In the genomic region with DNA sequence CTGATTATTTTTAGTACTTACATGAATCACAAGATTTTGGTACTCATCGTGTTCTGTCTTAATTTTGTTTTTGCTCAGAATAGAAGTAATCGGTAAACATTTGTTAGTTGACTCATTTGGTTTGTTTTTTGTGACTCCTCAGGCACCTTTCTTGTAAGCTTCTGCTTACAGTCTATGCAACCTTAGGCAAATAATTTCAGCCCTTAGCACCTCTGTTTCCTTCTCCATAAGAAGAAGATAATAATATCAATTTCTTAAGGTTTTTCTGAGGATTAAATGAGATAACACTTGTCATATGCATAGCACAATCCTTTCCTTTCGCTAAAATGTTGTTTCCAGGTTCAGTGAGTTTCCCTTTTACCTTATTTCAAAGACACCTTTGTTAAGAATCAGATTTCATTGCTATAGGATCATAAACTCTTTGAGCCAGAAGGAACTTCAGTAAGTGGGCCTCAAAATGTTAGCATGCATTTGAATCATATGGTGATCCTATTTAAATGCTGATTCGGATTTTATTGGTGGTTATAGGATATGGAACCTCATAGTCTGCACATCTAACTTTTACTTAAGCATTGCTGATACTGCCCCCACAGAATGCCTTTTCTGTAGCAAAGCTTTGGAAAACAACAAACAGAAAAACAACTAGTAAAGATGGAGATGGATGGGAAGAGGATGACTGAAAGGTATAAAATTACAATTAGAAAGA, we compare ENCODE assay signal across 16 cellular contexts.
"Had no signal": no experiment of that assay in that cellular context is flagged by ENCODE, and none has a peak within 500 bp of the region (broad histone marks: within the 10 kb centered on the region; RNA-seq: fewer than 3 reads in every experiment).

No MANE protein-coding gene starts in this region.

- H3K4me3 Mint-ChIP-seq: activated CD4-positive, alpha-beta T cell treated with anti-CD3 and anti-CD28 coated beads, Interleukin-2, amount 10 ng/mL, durations not matched to agents 7 days and 5 days; activated T-cell treated with anti-CD3 and anti-CD28 coated beads, Interleukin-2, amount 50 U/mL, for 72 hours; effector memory CD8-positive, alpha-beta T cell; T-helper 2 cell treated with Interferon-gamma antibody and Interleukin-4, amounts not matched to agents 5 μg/mL and 100 μg/mL, for 36 hours had no signal

- H3K27me3 Mint-ChIP-seq: activated CD4-positive, alpha-beta T cell treated with anti-CD3 and anti-CD28 coated beads, Interleukin-2, amount 10 ng/mL, durations not matched to agents 7 days and 5 days; effector memory CD8-positive, alpha-beta T cell had no signal

- H3K36me3 ChIP-seq: gastrocnemius medialis, heart right ventricle, pancreas had no signal

- H3K4me1 ChIP-seq: body of pancreas, gastrocnemius medialis, heart right ventricle, pancreas had no signal

- H3K4me3 ChIP-seq: body of pancreas, gastrocnemius medialis, heart right ventricle, pancreas had no signal

- H3K9me3 Mint-ChIP-seq: activated CD4-positive, alpha-beta T cell treated with anti-CD3 and anti-CD28 coated beads, Interleukin-2, amount 10 ng/mL, durations not matched to agents 7 days and 5 days; activated naive CD4-positive, alpha-beta T cell treated with anti-CD3 and anti-CD28 coated beads, Interleukin-2, amount 50 U/mL, for 72 hours; activated T-cell treated with anti-CD3 and anti-CD28 coated beads, Interleukin-2, amount 50 U/mL, for 72 hours; effector memory CD8-positive, alpha-beta T cell; T-helper 2 cell treated with Interferon-gamma antibody and Interleukin-4, amounts not matched to agents 5 μg/mL and 100 μg/mL, for 36 hours had no signal

- H3K27ac Mint-ChIP-seq: activated CD4-positive, alpha-beta T cell treated with anti-CD3 and anti-CD28 coated beads, Interleukin-2, amount 10 ng/mL, durations not matched to agents 7 days and 5 days; activated naive CD4-positive, alpha-beta T cell treated with anti-CD3 and anti-CD28 coated beads, Interleukin-2, amount 50 U/mL, for 72 hours; activated T-cell treated with anti-CD3 and anti-CD28 coated beads, Interleukin-2, amount 50 U/mL, for 72 hours; effector memory CD8-positive, alpha-beta T cell; T-helper 2 cell treated with Interferon-gamma antibody and Interleukin-4, amounts not matched to agents 5 μg/mL and 100 μg/mL, for 36 hours had no signal

- H3K27me3 ChIP-seq: body of pancreas, gastrocnemius medialis, heart right ventricle, pancreas had no signal

- ATAC-seq: activated naive CD4-positive, alpha-beta T cell treated with anti-CD3 and anti-CD28 coated beads, Interleukin-2, amount 50 U/mL, for 72 hours; activated T-cell treated with anti-CD3 and anti-CD28 coated beads, Interleukin-2, amount 50 U/mL, for 72 hours; body of pancreas; effector memory CD8-positive, alpha-beta T cell; gastrocnemius medialis; heart right ventricle; left cardiac atrium; pancreas had no signal

- H3K36me3 Mint-ChIP-seq: activated naive CD4-positive, alpha-beta T cell treated with anti-CD3 and anti-CD28 coated beads, Interleukin-2, amount 50 U/mL, for 72 hours had no signal

- H3K9me3 ChIP-seq: body of pancreas, gastrocnemius medialis, heart right ventricle, pancreas had no signal

- H3K4me1 Mint-ChIP-seq: activated CD4-positive, alpha-beta T cell treated with anti-CD3 and anti-CD28 coated beads, Interleukin-2, amount 10 ng/mL, durations not matched to agents 7 days and 5 days had no signal

- DNase-seq: activated CD4-positive, alpha-beta T cell treated with anti-CD3 and anti-CD28 coated beads, Interleukin-2, amount 10 ng/mL, durations not matched to agents 7 days and 5 days; activated CD4-positive, CD25-positive, alpha-beta regulatory T cell; activated CD8-positive, alpha-beta memory T cell treated with anti-CD3 and anti-CD28 coated beads, Interleukin-2, amount 50 U/mL, for 48 hours; activated gamma-delta T cell; activated T-cell treated with anti-CD3 and anti-CD28 coated beads, Interleukin-2, amount 50 U/mL, for 72 hours; body of pancreas; cerebellar nuclear complex; effector memory CD8-positive, alpha-beta T cell; gastrocnemius medialis; heart right ventricle; left cardiac atrium; pancreas; stimulated activated CD4-positive, alpha-beta T cell treated with anti-CD3 and anti-CD28 coated beads, Interleukin-12 subunit alpha, Interleukin-12 subunit beta, amount 100 ng/mL, for 4 hours; stimulated activated CD4-positive, alpha-beta T cell treated with anti-CD3 and anti-CD28 coated beads, Interleukin-2, amount 100 ng/mL, for 24 hours had no signal

- H3K27ac ChIP-seq: body of pancreas, gastrocnemius medialis, heart right ventricle, pancreas had no signal
